ENCODE assay signal across 1 cellular context in the genomic region with DNA sequence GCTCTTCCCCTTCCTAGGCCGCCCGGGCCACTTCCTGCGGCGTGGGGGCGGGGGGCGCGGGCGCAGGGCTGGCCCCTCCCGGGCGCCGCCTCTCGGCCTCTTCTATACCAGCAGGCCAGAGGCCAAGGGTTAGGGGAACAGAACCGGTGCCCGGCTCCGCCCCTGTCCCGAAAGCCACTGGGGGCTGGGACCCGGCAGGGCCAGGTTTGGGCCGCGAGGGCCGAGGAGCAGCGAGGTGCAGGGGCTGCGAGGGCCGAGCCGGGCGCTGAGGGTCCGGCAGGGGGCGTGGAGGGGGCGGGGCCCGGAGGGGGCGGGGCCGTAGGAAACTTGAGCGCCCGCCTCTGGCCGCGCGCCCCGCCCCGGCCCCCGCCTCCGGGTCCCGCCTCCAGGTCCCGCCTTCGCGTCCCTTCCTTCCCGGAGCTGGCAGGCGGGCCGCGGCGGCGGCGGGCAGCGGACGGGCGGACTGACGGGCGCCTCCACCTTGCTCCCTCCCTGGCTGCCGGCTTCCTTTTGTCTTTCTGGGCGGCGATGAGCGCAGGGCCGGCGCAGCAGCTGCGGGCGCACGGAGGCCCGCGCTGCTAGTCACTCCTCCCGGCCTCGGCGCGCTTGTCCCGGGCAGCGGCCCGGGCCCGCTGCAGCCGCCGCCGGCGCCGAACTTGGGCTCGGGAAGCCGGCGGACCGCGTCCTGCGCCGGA.
TF ChIP-seq lines count a peak whose summit lies in the region.

A gene (plus strand): TSS at position 426 of the 695 bp plus-strand sequence. CDS start 116,854 bp downstream, outside the sequence.

TF ChIP-seq in K562, 482 proteins besides CTCF, POLR2A, EP300 and RAD21 (continued from another document and continues in another):
- TF ChIP-seq, protein P1, sequence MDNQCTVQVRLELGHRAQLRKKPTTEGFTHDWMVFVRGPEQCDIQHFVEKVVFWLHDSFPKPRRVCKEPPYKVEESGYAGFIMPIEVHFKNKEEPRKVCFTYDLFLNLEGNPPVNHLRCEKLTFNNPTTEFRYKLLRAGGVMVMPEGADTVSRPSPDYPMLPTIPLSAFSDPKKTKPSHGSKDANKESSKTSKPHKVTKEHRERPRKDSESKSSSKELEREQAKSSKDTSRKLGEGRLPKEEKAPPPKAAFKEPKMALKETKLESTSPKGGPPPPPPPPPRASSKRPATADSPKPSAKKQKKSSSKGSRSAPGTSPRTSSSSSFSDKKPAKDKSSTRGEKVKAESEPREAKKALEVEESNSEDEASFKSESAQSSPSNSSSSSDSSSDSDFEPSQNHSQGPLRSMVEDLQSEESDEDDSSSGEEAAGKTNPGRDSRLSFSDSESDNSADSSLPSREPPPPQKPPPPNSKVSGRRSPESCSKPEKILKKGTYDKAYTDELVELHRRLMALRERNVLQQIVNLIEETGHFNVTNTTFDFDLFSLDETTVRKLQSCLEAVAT (IDR thresholded peaks at IDR 0.05): no peak
- TF ChIP-seq, protein P2, sequence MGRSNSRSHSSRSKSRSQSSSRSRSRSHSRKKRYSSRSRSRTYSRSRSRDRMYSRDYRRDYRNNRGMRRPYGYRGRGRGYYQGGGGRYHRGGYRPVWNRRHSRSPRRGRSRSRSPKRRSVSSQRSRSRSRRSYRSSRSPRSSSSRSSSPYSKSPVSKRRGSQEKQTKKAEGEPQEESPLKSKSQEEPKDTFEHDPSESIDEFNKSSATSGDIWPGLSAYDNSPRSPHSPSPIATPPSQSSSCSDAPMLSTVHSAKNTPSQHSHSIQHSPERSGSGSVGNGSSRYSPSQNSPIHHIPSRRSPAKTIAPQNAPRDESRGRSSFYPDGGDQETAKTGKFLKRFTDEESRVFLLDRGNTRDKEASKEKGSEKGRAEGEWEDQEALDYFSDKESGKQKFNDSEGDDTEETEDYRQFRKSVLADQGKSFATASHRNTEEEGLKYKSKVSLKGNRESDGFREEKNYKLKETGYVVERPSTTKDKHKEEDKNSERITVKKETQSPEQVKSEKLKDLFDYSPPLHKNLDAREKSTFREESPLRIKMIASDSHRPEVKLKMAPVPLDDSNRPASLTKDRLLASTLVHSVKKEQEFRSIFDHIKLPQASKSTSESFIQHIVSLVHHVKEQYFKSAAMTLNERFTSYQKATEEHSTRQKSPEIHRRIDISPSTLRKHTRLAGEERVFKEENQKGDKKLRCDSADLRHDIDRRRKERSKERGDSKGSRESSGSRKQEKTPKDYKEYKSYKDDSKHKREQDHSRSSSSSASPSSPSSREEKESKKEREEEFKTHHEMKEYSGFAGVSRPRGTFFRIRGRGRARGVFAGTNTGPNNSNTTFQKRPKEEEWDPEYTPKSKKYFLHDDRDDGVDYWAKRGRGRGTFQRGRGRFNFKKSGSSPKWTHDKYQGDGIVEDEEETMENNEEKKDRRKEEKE (IDR thresholded peaks at IDR 0.05; ENCODE audit: borderline replicate concordance in 1 of 2, control insufficient read depth in 1 of 2, low read depth in 2 of 2, low read length in 1 of 2): no peak
- TF ChIP-seq CHCHD3 (CRISPR knock-in tag; IDR thresholded peaks at IDR 0.05): no peak; the same call in 1 of the 2 replicates
- no peak for TF ChIP-seq ZBED1 (IDR thresholded peaks at IDR 0.05)
- TF ChIP-seq ZNF133 (CRISPR knock-in tag; IDR thresholded peaks at IDR 0.05): no peak
- TF ChIP-seq, protein P3, sequence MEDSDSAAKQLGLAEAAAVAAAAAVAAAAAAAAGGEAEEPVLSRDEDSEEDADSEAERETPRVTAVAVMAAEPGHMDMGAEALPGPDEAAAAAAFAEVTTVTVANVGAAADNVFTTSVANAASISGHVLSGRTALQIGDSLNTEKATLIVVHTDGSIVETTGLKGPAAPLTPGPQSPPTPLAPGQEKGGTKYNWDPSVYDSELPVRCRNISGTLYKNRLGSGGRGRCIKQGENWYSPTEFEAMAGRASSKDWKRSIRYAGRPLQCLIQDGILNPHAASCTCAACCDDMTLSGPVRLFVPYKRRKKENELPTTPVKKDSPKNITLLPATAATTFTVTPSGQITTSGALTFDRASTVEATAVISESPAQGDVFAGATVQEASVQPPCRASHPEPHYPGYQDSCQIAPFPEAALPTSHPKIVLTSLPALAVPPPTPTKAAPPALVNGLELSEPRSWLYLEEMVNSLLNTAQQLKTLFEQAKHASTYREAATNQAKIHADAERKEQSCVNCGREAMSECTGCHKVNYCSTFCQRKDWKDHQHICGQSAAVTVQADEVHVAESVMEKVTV (CRISPR knock-in tag; IDR thresholded peaks at IDR 0.05): peak; percentile 42; the same call in 1 of the 2 replicates
- TF ChIP-seq HDAC6 (IDR thresholded peaks at IDR 0.05; ENCODE audit: low read depth, low read length): no peak
- TF ChIP-seq, protein P4, sequence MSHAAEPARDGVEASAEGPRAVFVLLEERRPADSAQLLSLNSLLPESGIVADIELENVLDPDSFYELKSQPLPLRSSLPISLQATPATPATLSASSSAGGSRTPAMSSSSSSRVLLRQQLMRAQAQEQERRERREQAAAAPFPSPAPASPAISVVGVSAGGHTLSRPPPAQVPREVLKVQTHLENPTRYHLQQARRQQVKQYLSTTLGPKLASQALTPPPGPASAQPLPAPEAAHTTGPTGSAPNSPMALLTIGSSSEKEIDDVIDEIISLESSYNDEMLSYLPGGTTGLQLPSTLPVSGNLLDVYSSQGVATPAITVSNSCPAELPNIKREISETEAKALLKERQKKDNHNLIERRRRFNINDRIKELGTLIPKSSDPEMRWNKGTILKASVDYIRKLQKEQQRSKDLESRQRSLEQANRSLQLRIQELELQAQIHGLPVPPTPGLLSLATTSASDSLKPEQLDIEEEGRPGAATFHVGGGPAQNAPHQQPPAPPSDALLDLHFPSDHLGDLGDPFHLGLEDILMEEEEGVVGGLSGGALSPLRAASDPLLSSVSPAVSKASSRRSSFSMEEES (CRISPR knock-in tag; IDR thresholded peaks at IDR 0.05): no peak
- TF ChIP-seq ZFP30 (CRISPR knock-in tag; IDR thresholded peaks at IDR 0.05; ENCODE audit: borderline replicate concordance): no peak
- TF ChIP-seq, protein P5, sequence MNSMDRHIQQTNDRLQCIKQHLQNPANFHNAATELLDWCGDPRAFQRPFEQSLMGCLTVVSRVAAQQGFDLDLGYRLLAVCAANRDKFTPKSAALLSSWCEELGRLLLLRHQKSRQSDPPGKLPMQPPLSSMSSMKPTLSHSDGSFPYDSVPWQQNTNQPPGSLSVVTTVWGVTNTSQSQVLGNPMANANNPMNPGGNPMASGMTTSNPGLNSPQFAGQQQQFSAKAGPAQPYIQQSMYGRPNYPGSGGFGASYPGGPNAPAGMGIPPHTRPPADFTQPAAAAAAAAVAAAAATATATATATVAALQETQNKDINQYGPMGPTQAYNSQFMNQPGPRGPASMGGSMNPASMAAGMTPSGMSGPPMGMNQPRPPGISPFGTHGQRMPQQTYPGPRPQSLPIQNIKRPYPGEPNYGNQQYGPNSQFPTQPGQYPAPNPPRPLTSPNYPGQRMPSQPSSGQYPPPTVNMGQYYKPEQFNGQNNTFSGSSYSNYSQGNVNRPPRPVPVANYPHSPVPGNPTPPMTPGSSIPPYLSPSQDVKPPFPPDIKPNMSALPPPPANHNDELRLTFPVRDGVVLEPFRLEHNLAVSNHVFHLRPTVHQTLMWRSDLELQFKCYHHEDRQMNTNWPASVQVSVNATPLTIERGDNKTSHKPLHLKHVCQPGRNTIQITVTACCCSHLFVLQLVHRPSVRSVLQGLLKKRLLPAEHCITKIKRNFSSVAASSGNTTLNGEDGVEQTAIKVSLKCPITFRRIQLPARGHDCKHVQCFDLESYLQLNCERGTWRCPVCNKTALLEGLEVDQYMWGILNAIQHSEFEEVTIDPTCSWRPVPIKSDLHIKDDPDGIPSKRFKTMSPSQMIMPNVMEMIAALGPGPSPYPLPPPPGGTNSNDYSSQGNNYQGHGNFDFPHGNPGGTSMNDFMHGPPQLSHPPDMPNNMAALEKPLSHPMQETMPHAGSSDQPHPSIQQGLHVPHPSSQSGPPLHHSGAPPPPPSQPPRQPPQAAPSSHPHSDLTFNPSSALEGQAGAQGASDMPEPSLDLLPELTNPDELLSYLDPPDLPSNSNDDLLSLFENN (IDR thresholded peaks at IDR 0.05; ENCODE audit: low read depth in 2 of 2, low read length in 2 of 2): no peak
- peak; percentile 74 for TF ChIP-seq MYC (IDR thresholded peaks at IDR 0.05; ENCODE audit: low read depth, low read length)
- no peak for TF ChIP-seq MYC (CRISPR knock-in tag; IDR thresholded peaks at IDR 0.05; ENCODE audit: borderline replicate concordance, low read depth)
- no peak for TF ChIP-seq CEBPB (tag; IDR thresholded peaks at IDR 0.05)
- no peak for TF ChIP-seq ARID1B (IDR thresholded peaks at IDR 0.05)
- TF ChIP-seq HNRNPLL (IDR thresholded peaks at IDR 0.05; ENCODE audit: low read depth, low read length, poor library complexity, severe bottlenecking): no peak
- TF ChIP-seq XRCC3 (IDR thresholded peaks at IDR 0.05): no peak
- TF ChIP-seq, protein P6, sequence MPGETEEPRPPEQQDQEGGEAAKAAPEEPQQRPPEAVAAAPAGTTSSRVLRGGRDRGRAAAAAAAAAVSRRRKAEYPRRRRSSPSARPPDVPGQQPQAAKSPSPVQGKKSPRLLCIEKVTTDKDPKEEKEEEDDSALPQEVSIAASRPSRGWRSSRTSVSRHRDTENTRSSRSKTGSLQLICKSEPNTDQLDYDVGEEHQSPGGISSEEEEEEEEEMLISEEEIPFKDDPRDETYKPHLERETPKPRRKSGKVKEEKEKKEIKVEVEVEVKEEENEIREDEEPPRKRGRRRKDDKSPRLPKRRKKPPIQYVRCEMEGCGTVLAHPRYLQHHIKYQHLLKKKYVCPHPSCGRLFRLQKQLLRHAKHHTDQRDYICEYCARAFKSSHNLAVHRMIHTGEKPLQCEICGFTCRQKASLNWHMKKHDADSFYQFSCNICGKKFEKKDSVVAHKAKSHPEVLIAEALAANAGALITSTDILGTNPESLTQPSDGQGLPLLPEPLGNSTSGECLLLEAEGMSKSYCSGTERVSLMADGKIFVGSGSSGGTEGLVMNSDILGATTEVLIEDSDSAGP (CRISPR knock-in tag; IDR thresholded peaks at IDR 0.05): no peak
- TF ChIP-seq, protein P7, sequence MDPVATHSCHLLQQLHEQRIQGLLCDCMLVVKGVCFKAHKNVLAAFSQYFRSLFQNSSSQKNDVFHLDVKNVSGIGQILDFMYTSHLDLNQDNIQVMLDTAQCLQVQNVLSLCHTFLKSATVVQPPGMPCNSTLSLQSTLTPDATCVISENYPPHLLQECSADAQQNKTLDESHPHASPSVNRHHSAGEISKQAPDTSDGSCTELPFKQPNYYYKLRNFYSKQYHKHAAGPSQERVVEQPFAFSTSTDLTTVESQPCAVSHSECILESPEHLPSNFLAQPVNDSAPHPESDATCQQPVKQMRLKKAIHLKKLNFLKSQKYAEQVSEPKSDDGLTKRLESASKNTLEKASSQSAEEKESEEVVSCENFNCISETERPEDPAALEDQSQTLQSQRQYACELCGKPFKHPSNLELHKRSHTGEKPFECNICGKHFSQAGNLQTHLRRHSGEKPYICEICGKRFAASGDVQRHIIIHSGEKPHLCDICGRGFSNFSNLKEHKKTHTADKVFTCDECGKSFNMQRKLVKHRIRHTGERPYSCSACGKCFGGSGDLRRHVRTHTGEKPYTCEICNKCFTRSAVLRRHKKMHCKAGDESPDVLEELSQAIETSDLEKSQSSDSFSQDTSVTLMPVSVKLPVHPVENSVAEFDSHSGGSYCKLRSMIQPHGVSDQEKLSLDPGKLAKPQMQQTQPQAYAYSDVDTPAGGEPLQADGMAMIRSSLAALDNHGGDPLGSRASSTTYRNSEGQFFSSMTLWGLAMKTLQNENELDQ (CRISPR knock-in tag; IDR thresholded peaks at IDR 0.05; ENCODE audit: borderline replicate concordance): no peak
- TF ChIP-seq KLF16 (IDR thresholded peaks at IDR 0.05): no peak
- no peak for TF ChIP-seq DNMT1 (IDR thresholded peaks at IDR 0.05)
- TF ChIP-seq FOXA3 (CRISPR knock-in tag; conservative IDR thresholded peaks at IDR 0.05 in 1 of 2, IDR thresholded peaks at IDR 0.05 in 1 of 2): no peak
- TF ChIP-seq SMAD1 (IDR thresholded peaks at IDR 0.05; ENCODE audit: low read depth, low read length, partially characterized antibody): no peak
- TF ChIP-seq, protein P8, sequence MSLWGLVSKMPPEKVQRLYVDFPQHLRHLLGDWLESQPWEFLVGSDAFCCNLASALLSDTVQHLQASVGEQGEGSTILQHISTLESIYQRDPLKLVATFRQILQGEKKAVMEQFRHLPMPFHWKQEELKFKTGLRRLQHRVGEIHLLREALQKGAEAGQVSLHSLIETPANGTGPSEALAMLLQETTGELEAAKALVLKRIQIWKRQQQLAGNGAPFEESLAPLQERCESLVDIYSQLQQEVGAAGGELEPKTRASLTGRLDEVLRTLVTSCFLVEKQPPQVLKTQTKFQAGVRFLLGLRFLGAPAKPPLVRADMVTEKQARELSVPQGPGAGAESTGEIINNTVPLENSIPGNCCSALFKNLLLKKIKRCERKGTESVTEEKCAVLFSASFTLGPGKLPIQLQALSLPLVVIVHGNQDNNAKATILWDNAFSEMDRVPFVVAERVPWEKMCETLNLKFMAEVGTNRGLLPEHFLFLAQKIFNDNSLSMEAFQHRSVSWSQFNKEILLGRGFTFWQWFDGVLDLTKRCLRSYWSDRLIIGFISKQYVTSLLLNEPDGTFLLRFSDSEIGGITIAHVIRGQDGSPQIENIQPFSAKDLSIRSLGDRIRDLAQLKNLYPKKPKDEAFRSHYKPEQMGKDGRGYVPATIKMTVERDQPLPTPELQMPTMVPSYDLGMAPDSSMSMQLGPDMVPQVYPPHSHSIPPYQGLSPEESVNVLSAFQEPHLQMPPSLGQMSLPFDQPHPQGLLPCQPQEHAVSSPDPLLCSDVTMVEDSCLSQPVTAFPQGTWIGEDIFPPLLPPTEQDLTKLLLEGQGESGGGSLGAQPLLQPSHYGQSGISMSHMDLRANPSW (CRISPR knock-in tag; IDR thresholded peaks at IDR 0.05): no peak
- no peak for TF ChIP-seq ZNF589 (CRISPR knock-in tag; IDR thresholded peaks at IDR 0.05; ENCODE audit: low read depth)
- no peak for TF ChIP-seq TCFL5 (CRISPR knock-in tag; conservative IDR thresholded peaks at IDR 0.05)
- peak; percentile 58; the same call in 1 of the 2 replicates for TF ChIP-seq SIN3B (IDR thresholded peaks at IDR 0.05; ENCODE audit: low read depth)
- TF ChIP-seq, protein P9, sequence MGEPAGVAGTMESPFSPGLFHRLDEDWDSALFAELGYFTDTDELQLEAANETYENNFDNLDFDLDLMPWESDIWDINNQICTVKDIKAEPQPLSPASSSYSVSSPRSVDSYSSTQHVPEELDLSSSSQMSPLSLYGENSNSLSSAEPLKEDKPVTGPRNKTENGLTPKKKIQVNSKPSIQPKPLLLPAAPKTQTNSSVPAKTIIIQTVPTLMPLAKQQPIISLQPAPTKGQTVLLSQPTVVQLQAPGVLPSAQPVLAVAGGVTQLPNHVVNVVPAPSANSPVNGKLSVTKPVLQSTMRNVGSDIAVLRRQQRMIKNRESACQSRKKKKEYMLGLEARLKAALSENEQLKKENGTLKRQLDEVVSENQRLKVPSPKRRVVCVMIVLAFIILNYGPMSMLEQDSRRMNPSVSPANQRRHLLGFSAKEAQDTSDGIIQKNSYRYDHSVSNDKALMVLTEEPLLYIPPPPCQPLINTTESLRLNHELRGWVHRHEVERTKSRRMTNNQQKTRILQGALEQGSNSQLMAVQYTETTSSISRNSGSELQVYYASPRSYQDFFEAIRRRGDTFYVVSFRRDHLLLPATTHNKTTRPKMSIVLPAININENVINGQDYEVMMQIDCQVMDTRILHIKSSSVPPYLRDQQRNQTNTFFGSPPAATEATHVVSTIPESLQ (CRISPR knock-in tag; IDR thresholded peaks at IDR 0.05): no peak
- TF ChIP-seq, protein P10, sequence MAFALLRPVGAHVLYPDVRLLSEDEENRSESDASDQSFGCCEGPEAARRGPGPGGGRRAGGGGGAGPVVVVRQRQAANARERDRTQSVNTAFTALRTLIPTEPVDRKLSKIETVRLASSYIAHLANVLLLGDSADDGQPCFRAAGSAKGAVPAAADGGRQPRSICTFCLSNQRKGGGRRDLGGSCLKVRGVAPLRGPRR (CRISPR knock-in tag; IDR thresholded peaks at IDR 0.05): no peak
- no peak for TF ChIP-seq MEF2D (tag; conservative IDR thresholded peaks at IDR 0.05; ENCODE audit: low read depth)
- no peak for TF ChIP-seq ZNF217 (CRISPR knock-in tag; IDR thresholded peaks at IDR 0.05)
